Comparison of ENCODE assay signal across 7 cellular contexts in the genomic region with DNA sequence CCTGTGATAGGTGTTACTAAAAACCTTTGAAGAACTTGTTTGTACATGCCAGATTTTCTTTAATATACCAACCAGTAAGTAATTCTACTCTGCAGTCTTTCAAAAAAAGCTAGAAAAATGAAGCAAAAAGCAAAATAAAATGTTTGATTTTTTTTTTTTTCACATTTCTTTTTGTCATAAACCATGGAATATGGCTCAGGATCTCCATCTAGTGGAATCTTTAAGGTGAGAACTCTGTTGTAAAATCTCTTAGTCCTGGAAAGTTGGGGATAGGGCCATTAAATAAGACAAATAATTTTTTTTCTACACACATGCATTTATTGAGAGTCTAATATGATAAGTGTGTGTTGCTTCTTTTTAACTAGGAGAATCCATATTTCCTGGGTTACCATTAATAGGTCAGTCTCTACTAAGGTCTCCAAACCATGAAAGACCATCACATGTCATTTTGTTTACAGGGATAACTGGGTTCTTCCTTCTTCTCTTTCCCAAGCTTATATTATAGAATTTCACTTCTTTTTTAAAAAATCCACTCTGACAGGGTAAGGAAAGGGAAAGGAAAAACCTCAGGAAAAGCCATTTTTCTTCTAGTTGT.
DNase-seq lines count a peak whose midpoint lies in the region; ATAC-seq and TF ChIP-seq lines count a peak whose summit lies in the region.

No MANE protein-coding gene starts in this region.

- H3K4me3 Mint-ChIP-seq in nephron: no peak overlapping the region
- H3K4me3 Mint-ChIP-seq in T-helper 2 cell treated with Interferon-gamma antibody and Interleukin-4, amounts not matched to agents 5 μg/mL and 100 μg/mL, for 36 hours: no peak overlapping the region

- H3K36me3 Mint-ChIP-seq in nephron (ENCODE audit: low read depth): no peaks in the 10 kb centered on the region
- H3K36me3 Mint-ChIP-seq in T-helper 2 cell treated with Interferon-gamma antibody and Interleukin-4, amounts not matched to agents 5 μg/mL and 100 μg/mL, for 36 hours (ENCODE audit: low read depth): no peaks in the 10 kb centered on the region

- no peak overlapping the region for H2AFZ ChIP-seq in DND-41 (ENCODE audit: low read depth, low read length)

- no peaks in the 10 kb centered on the region for H3K27me3 Mint-ChIP-seq in nephron (ENCODE audit: low read depth)
- H3K27me3 Mint-ChIP-seq in T-helper 2 cell treated with Interferon-gamma antibody and Interleukin-4, amounts not matched to agents 5 μg/mL and 100 μg/mL, for 36 hours (ENCODE audit: low read depth): peaks cover 4% of the 10 kb centered on the region

- no peak overlapping the region for H3K9ac ChIP-seq in DND-41 (ENCODE audit: low read depth, low read length)

- no peaks in the 10 kb centered on the region for H4K20me1 ChIP-seq in DND-41 (ENCODE audit: insufficient read depth, low read length)

- H3K4me1 ChIP-seq in DND-41 (ENCODE audit: insufficient read depth, low read length): 0 out of 2 replicates have a peak, but pooled peaks cover 4% of the 10 kb centered on the region

- peaks cover 6% of the 10 kb centered on the region for H3K4me1 Mint-ChIP-seq in nephron
- H3K4me1 Mint-ChIP-seq in T-helper 2 cell treated with Interferon-gamma antibody and Interleukin-4, amounts not matched to agents 5 μg/mL and 100 μg/mL, for 36 hours (ENCODE audit: low read depth): no peaks in the 10 kb centered on the region

- no peaks in the 10 kb centered on the region for H3K9me3 ChIP-seq in DND-41 (ENCODE audit: insufficient read depth, low read length, severe bottlenecking)

- H3K36me3 ChIP-seq in DND-41 (ENCODE audit: insufficient read depth, low read length): no peaks in the 10 kb centered on the region

- no peak for DNase-seq in DND-41
- peak; percentile 11 for DNase-seq in M059J (ENCODE audit: low read depth)
- peak; percentile 7 for DNase-seq in cerebellum (ENCODE audit: low spot score)
- DNase-seq in activated T-cell treated with anti-CD3 and anti-CD28 coated beads for 4 hours: no peak
- no peak for DNase-seq in central memory CD4-positive, alpha-beta T cell
- DNase-seq in T-helper 2 cell treated with Interferon-gamma antibody and Interleukin-4, amounts not matched to agents 5 μg/mL and 100 μg/mL, for 36 hours (ENCODE audit: low spot score): no peak

- TF ChIP-seq CTCF in DND-41 (IDR thresholded peaks at IDR 0.05; ENCODE audit: borderline replicate concordance, extremely low read depth, low read length, poor library complexity, severe bottlenecking) (peak; percentile 63), nephron (IDR thresholded peaks at IDR 0.05; ENCODE audit: unreplicated experiment in 3 of 3) (peak; percentile 50 to 73 (median 50))

- H3K27ac Mint-ChIP-seq in nephron: peak overlapping the region; percentile 20 to 70 (median 44)
- no peak overlapping the region for H3K27ac Mint-ChIP-seq in T-helper 2 cell treated with Interferon-gamma antibody and Interleukin-4, amounts not matched to agents 5 μg/mL and 100 μg/mL, for 36 hours

- H3K4me3 ChIP-seq in DND-41 (ENCODE audit: low read depth in 1 of 2, low read length in 2 of 2): no peak overlapping the region

- H3K4me2 ChIP-seq in DND-41 (ENCODE audit: insufficient read depth, low read length): no peak overlapping the region

- no peaks in the 10 kb centered on the region for H3K79me2 ChIP-seq in DND-41 (ENCODE audit: insufficient read depth, low read length)

- peaks cover 6% of the 10 kb centered on the region for H3K9me3 Mint-ChIP-seq in nephron
- H3K9me3 Mint-ChIP-seq in T-helper 2 cell treated with Interferon-gamma antibody and Interleukin-4, amounts not matched to agents 5 μg/mL and 100 μg/mL, for 36 hours: no peaks in the 10 kb centered on the region

- peak; percentile 66 for ATAC-seq in DND-41 (ENCODE audit: insufficient read depth, low read depth)

- H3K27me3 ChIP-seq in DND-41 (ENCODE audit: insufficient read depth, low read length, poor library complexity): no peaks in the 10 kb centered on the region

- H3K27ac ChIP-seq in DND-41 (ENCODE audit: low read length): no peak overlapping the region

Comparison
In these comparisons a context has a peak if more than half of its experiments do, and no peak if none do; other contexts are left out.
1. DNase-seq: peak in M059J (single experiment) and cerebellum (single experiment); none in DND-41 (single experiment), activated T-cell treated with anti-CD3 and anti-CD28 coated beads for 4 hours (single experiment), central memory CD4-positive, alpha-beta T cell (single experiment) and T-helper 2 cell treated with Interferon-gamma antibody and Interleukin-4, amounts not matched to agents 5 μg/mL and 100 μg/mL, for 36 hours (single experiment).